Comparison of ENCODE assay signal across 1 cellular context in genomic region chr6:40139447-40139846, GRCh38.
TF ChIP-seq lines count a peak whose summit lies in the region.

No MANE protein-coding gene starts in this region.

TF ChIP-seq in K562, 482 proteins besides CTCF, POLR2A, EP300 and RAD21 (continued from another document):
- TF ChIP-seq JUND (IDR thresholded peaks at IDR 0.05; ENCODE audit: borderline replicate concordance, low read depth, low read length) (no peak), JUND (tag; IDR thresholded peaks at IDR 0.05; ENCODE audit: borderline replicate concordance, low read depth, low read length) (no peak), CXXC5 (CRISPR knock-in tag; IDR thresholded peaks at IDR 0.05) (peak; percentile 17; the same call in 1 of the 2 replicates), ZNF780A (CRISPR knock-in tag; IDR thresholded peaks at IDR 0.05) (no peak), ZNF347 (CRISPR knock-in tag; IDR thresholded peaks at IDR 0.05; ENCODE audit: low read depth) (no peak), ZNF174 (CRISPR knock-in tag; IDR thresholded peaks at IDR 0.05) (no peak), ZBTB17 (CRISPR knock-in tag; IDR thresholded peaks at IDR 0.05) (no peak), TCF3 (CRISPR knock-in tag; IDR thresholded peaks at IDR 0.05) (peak; percentile 72), HLTF (IDR thresholded peaks at IDR 0.05) (no peak), ZNF398 (CRISPR knock-in tag; IDR thresholded peaks at IDR 0.05) (no peak), FOXA3 (CRISPR knock-in tag; conservative IDR thresholded peaks at IDR 0.05 in 1 of 2, IDR thresholded peaks at IDR 0.05 in 1 of 2) (no peak), ZNF395 (CRISPR knock-in tag; IDR thresholded peaks at IDR 0.05) (0 out of 2 replicates have a peak, but pooled peaks have one; percentile 47), SP2 (IDR thresholded peaks at IDR 0.05; ENCODE audit: extremely low read depth, low read depth, low read length, poor library complexity, severe bottlenecking) (no peak), DPF2 (IDR thresholded peaks at IDR 0.05) (peak; percentile 22; the same call in 1 of the 2 replicates)
